In genomic region chr7:517848-518629, GRCh38 we compare ENCODE assay signal across 8 cellular contexts. TPM values are rescaled to one million over a fixed set of nuclear protein-coding genes. Genes with fewer than 3 reads are reported as not detected.
A peak's percentile ranks its signal among the peaks of the same experiment; 100 is the strongest.
DNase-seq lines count a peak whose midpoint lies in the region; ATAC-seq and TF ChIP-seq lines count a peak whose summit lies in the region.

No MANE protein-coding gene starts in this region.

- peak overlapping the region; percentile 68 for H3K4me3 Mint-ChIP-seq in central memory CD8-positive, alpha-beta T cell

- H3K27me3 ChIP-seq in GM06990 (replicated peaks; ENCODE audit: control insufficient read depth, insufficient read depth, low read length) = no peaks in the 10 kb centered on the region; the same call in 1 of the 2 replicates
- peaks cover 18% of the 10 kb centered on the region for H3K27me3 ChIP-seq in PC-3 (ENCODE audit: low read length)
- H3K27me3 ChIP-seq in spleen (replicated peaks in 1 of 7) = peaks cover 0 to 82% (median 62%) of the 10 kb centered on the region in 7 donors

- peak overlapping the region; percentile 84 for H3K4me3 ChIP-seq in GM06990 (replicated peaks; ENCODE audit: low read depth, low read length)
- H3K4me3 ChIP-seq in PC-3 (ENCODE audit: low read length) = peak overlapping the region; percentile 95
- H3K4me3 ChIP-seq in spleen = peak overlapping the region; percentile 39 to 85 (median 66)

- no peak for TF ChIP-seq CTCF in GM06990 (IDR thresholded peaks at IDR 0.05; ENCODE audit: insufficient read depth, low read length, poor library complexity, severe bottlenecking)
- no peak for TF ChIP-seq CTCF in PC-3 (conservative IDR thresholded peaks at IDR 0.05; ENCODE audit: low read depth, low read length)
- TF ChIP-seq CTCF in spleen (IDR thresholded peaks at IDR 0.05 in 8 of 11, conservative IDR thresholded peaks at IDR 0.05 in 3 of 11) = no peak

- no peaks in the 10 kb centered on the region for H3K9me3 Mint-ChIP-seq in central memory CD8-positive, alpha-beta T cell

- no peaks in the 10 kb centered on the region for H3K9me3 ChIP-seq in PC-3 (ENCODE audit: low read length)
- no peaks in the 10 kb centered on the region for H3K9me3 ChIP-seq in spleen

- H3K4me1 Mint-ChIP-seq in central memory CD8-positive, alpha-beta T cell = peaks cover 11% of the 10 kb centered on the region

- H3K36me3 ChIP-seq in GM06990 (ENCODE audit: control insufficient read depth, insufficient read depth, low read length) (peaks cover 2% of the 10 kb centered on the region), PC-3 (ENCODE audit: low read depth, low read length) (no peaks in the 10 kb centered on the region), spleen (peaks cover 0 to 9% (median 0%) of the 10 kb centered on the region in 6 donors)

- POLR2A ChIA-PET in PC-3 (lab: Charles Lee; ENCODE audit: unreplicated experiment) = no interaction called here

- intact Hi-C loops in PC-3 (cut with micrococcal nuclease) (loop anchor here (1.0 to 5.0 kb wide), 5 partner anchors 21 to 209 kb away; partner anchors contain the start of genes DNAAF5 and PRKAR1B), spleen (cut with DNase I; ENCODE audit: low total_unique reads) (loop anchor here (5.0 kb wide), 1 partner anchor 186 kb away; no protein-coding TSS in a partner anchor)

- H3K27me3 Mint-ChIP-seq in central memory CD8-positive, alpha-beta T cell = peaks cover 51% of the 10 kb centered on the region

- peak; percentile 25 for ATAC-seq in PC-3
- ATAC-seq in central memory CD8-positive, alpha-beta T cell (replicated peaks; ENCODE audit: extremely low read depth, poor library complexity, severe bottlenecking) = no peak
- ATAC-seq in HG03460 (IDR thresholded peaks at IDR 0.05; ENCODE audit: unreplicated experiment) = no peak
- no peak for ATAC-seq in GM21360 (IDR thresholded peaks at IDR 0.05; ENCODE audit: unreplicated experiment)

- H3K27ac Mint-ChIP-seq in central memory CD8-positive, alpha-beta T cell (ENCODE audit: low read depth) = no peak overlapping the region

- no peaks in the 10 kb centered on the region for H3F3A ChIP-seq in PC-3 (ENCODE audit: low read length, unreplicated experiment)

- H3K27ac ChIP-seq in PC-3 (ENCODE audit: low read length) (no peak overlapping the region), spleen (peak overlapping the region in 7 of 8 donors; percentile 76 to 90 (median 88))

- no peaks in the 10 kb centered on the region for H4K20me1 ChIP-seq in PC-3 (ENCODE audit: low read length)

- no peak for DNase-seq in GM06990 (ENCODE audit: extremely low read depth, insufficient read length)
- peak; percentile 42 for DNase-seq in PC-3
- DNase-seq in central memory CD8-positive, alpha-beta T cell (ENCODE audit: low spot score in 2 of 2) = no peak
- DNase-seq in kidney glomerular epithelial cell (lab: John Stamatoyannopoulos, UW) = peak; percentile 18
- DNase-seq in spleen = no peak
- no peak for DNase-seq in NCI-H2081 treated with DMSO at 0.1 percent for 48 hours (lab: John Stamatoyannopoulos, UW)

- BruUV-seq in PC-3 (replicated peaks; lab: Mats Ljungman, UMichigan) = TSS peak; percentile 36

- H3K4me2 ChIP-seq in PC-3 (ENCODE audit: low read length) = peak overlapping the region; percentile 98

- CTCF ChIA-PET in PC-3 (lab: Charles Lee) = interaction anchor here (0.7 kb wide), 1 partner anchor 119 kb away, joined by 3 read pairs; no protein-coding TSS in a partner anchor

- peak overlapping the region; percentile 43; the same call in 1 of the 2 replicates for H3K9ac ChIP-seq in PC-3 (ENCODE audit: low read length)

- H3K4me1 ChIP-seq in PC-3 (ENCODE audit: insufficient read depth, low read length) = peaks cover 11% of the 10 kb centered on the region; the same call in 1 of the 2 replicates
- peaks cover 24 to 94% (median 75%) of the 10 kb centered on the region in 6 donors for H3K4me1 ChIP-seq in spleen

- H2AFZ ChIP-seq in PC-3 (ENCODE audit: low read length) = peak overlapping the region; percentile 46

- H3K9me2 ChIP-seq in PC-3 (replicated peaks; ENCODE audit: low read length) = no peaks in the 10 kb centered on the region

- peaks cover 47% of the 10 kb centered on the region for H3K79me2 ChIP-seq in PC-3 (ENCODE audit: low read length)

- WGBS in spleen, 5 donors = 1 to 2% (median 1%) methylated on average over 34 to 67 of the region's 67 CpGs

- peaks cover 1% of the 10 kb centered on the region for H3K36me3 Mint-ChIP-seq in central memory CD8-positive, alpha-beta T cell (ENCODE audit: insufficient read depth)

- TF ChIP-seq POLR2A in spleen (IDR thresholded peaks at IDR 0.05) = no peak

RNA-seq across cellular contexts. Expression of gene PDGFA, which starts 1.6 kb away (rescaled TPM):
- total RNA-seq in PC-3 (2014; rRNA removed) = 16.1 and 18.4 TPM in 2 replicates
- total RNA-seq in spleen = 10 to 100 TPM; 16.1 to 49.5 (median 24.5) TPM
- 10 to 100 TPM in 1 of 3 donors, 1 to 10 TPM in 2; 6.1 to 16.8 (median 9.9) TPM for polyA plus RNA-seq in spleen

Comparison
In these comparisons a context has a peak if more than half of its experiments do, and no peak if none do; other contexts are left out.
1. DNase-seq: peak in PC-3 (single experiment) and kidney glomerular epithelial cell (single experiment); none in GM06990 (single experiment), central memory CD8-positive, alpha-beta T cell (0 of 2), spleen (single experiment) and NCI-H2081 treated with DMSO at 0.1 percent for 48 hours (single experiment).
2. Peak in every context shown above with its lines, with median percentiles within 50 percentile points of each other: H3K4me3 ChIP-seq.